ENCODE assay signal across 9 cellular contexts in genomic region chr12:81077686-81078441, GRCh38. TPM values are rescaled to one million over a fixed set of nuclear protein-coding genes. Genes with fewer than 3 reads are reported as not detected.
DNase-seq lines count a peak whose midpoint lies in the region; ATAC-seq and TF ChIP-seq lines count a peak whose summit lies in the region.
"Had no signal": no experiment of that assay in that cellular context is flagged by ENCODE, and none has a peak within 500 bp of the region (broad histone marks: within the 10 kb centered on the region; RNA-seq: fewer than 3 reads in every experiment).

ACSS3 (plus strand) TSS chr12:81078079; CDS start chr12:81078121, 42 bp downstream.

- H3K36me3 Mint-ChIP-seq in stimulated activated memory B cell treated with anti-CD40 and anti-IgM and Interleukin-4, amounts not matched to agents 10 μg/mL and 1 μg/mL and 100 μg/mL, for 72 hours: no peaks in the 10 kb centered on the region

- H3K27ac ChIP-seq in vagina: peak within 1 kb of the TSS; percentile 91
- H3K27ac ChIP-seq: C4-2B had no signal

- no peaks in the 10 kb centered on the region for H3K4me1 Mint-ChIP-seq in stimulated activated memory B cell treated with anti-CD40 and anti-IgM and Interleukin-4, amounts not matched to agents 10 μg/mL and 1 μg/mL and 100 μg/mL, for 72 hours

- no peak for TF ChIP-seq POLR2A in vagina (IDR thresholded peaks at IDR 0.05)

- no peaks in the 10 kb centered on the region for H3K9me3 ChIP-seq in vagina

- H3K4me3 ChIP-seq in vagina: peak within 1 kb of the TSS; percentile 62 to 72

- H3K27ac Mint-ChIP-seq in stimulated activated memory B cell treated with anti-CD40 and anti-IgM and Interleukin-4, amounts not matched to agents 10 μg/mL and 1 μg/mL and 100 μg/mL, for 72 hours: no peak within 1 kb of the TSS

- H3K27me3 Mint-ChIP-seq in stimulated activated memory B cell treated with anti-CD40 and anti-IgM and Interleukin-4, amounts not matched to agents 10 μg/mL and 1 μg/mL and 100 μg/mL, for 72 hours: peaks cover 9% of the 10 kb centered on the region

- no peaks in the 10 kb centered on the region for H3K36me3 ChIP-seq in vagina

- peaks cover 18% of the 10 kb centered on the region for H3K4me1 ChIP-seq in vagina

- intact Hi-C loops in vagina (cut with DNase I): no loop called here

- H3K9me3 Mint-ChIP-seq in stimulated activated memory B cell treated with anti-CD40 and anti-IgM and Interleukin-4, amounts not matched to agents 10 μg/mL and 1 μg/mL and 100 μg/mL, for 72 hours: no peaks in the 10 kb centered on the region

- TF ChIP-seq CTCF in vagina (IDR thresholded peaks at IDR 0.05): no peak

- H3K4me3 Mint-ChIP-seq in stimulated activated memory B cell treated with anti-CD40 and anti-IgM and Interleukin-4, amounts not matched to agents 10 μg/mL and 1 μg/mL and 100 μg/mL, for 72 hours: no peak within 1 kb of the TSS

- H3K27me3 ChIP-seq in vagina: no peaks in the 10 kb centered on the region

- ATAC-seq in HG03432 (IDR thresholded peaks at IDR 0.05; ENCODE audit: unreplicated experiment): no peak
- no peak for ATAC-seq in stimulated activated memory B cell treated with anti-CD40 and anti-IgM and Interleukin-4, amounts not matched to agents 10 μg/mL and 1 μg/mL and 100 μg/mL, for 72 hours

- peak; percentile 15 for DNase-seq in SKM-1 treated with dmso at 0.1 percent for 144 hours (lab: John Stamatoyannopoulos, UW; ENCODE audit: unreplicated experiment)
- DNase-seq in SKM-1 (lab: John Stamatoyannopoulos, UW; ENCODE audit: unreplicated experiment): no peak
- DNase-seq in fibroblast of gingiva (ENCODE audit: low read depth): peak; percentile 50
- peak; percentile 52 for DNase-seq in mucosa of gallbladder (ENCODE audit: low spot score)
- DNase-seq in vagina (ENCODE audit: extremely low spot score in 2 of 2): no peak
- DNase-seq in activated CD4-positive, CD25-positive, alpha-beta regulatory T cell treated with anti-CD3 and anti-CD28 coated beads, Interleukin-2, amount 50 U/mL, for 72 hours: no peak

RNA-seq across cellular contexts. Expression of gene ACSS3, which starts in this region (rescaled TPM):
- total RNA-seq in mucosa of gallbladder (24.4 TPM), vagina (29.5 TPM)

Comparison
In these comparisons a context has a peak if more than half of its experiments do, and no peak if none do; other contexts are left out.
1. DNase-seq: peak in SKM-1 treated with dmso at 0.1 percent for 144 hours (single experiment), fibroblast of gingiva (single experiment) and mucosa of gallbladder (single experiment); none in SKM-1 (single experiment), vagina (0 of 2) and activated CD4-positive, CD25-positive, alpha-beta regulatory T cell treated with anti-CD3 and anti-CD28 coated beads, Interleukin-2, amount 50 U/mL, for 72 hours (single experiment).